18 cellular contexts compared by ENCODE assay signal in the genomic region with DNA sequence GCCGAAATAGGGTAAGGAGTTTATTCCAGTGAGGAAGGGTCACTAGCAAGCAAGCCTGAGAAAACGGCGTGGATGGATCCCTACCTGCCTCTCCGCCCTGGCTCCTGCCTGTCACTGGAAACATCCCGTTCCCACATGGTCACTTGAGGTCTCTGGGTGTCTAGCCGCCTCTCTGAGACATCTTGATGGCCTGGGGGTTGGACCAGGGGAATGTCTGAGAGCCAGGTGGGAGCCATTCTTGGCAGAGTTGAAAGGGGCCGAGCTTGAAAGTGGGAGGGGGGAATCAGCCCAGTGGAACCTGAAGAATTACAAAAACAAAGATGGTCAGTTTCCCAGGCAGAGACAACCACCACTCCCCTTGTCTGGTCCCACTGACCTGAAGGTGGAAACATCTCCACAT. TPM values are rescaled to one million over a fixed set of nuclear protein-coding genes. Genes with fewer than 3 reads are reported as not detected.
DNase-seq lines count a peak whose midpoint lies in the region; ATAC-seq and TF ChIP-seq lines count a peak whose summit lies in the region.
"Had no signal": no experiment of that assay in that cellular context is flagged by ENCODE, and none has a peak within 500 bp of the region (broad histone marks: within the 10 kb centered on the region; RNA-seq: fewer than 3 reads in every experiment).

No MANE protein-coding gene starts in this region.

- H3K9me3 Mint-ChIP-seq in CD8-positive, alpha-beta T cell = no peaks in the 10 kb centered on the region
- no peaks in the 10 kb centered on the region for H3K9me3 Mint-ChIP-seq in endodermal cell
- H3K9me3 Mint-ChIP-seq: central memory CD8-positive, alpha-beta T cell; T-helper 2 cell treated with Interferon-gamma antibody and Interleukin-4, amounts not matched to agents 5 μg/mL and 100 μg/mL, for 36 hours had no signal

- CTCF ChIA-PET in CD8-positive, alpha-beta T cell (lab: Charles Lee) = interaction anchor here (1.1 to 1.2 kb wide), 2 partner anchors 77 to 152 kb away, joined by 3 read pairs; no protein-coding TSS in a partner anchor

- no peak for ATAC-seq in CD8-positive, alpha-beta T cell
- ATAC-seq in HG02885 (IDR thresholded peaks at IDR 0.05; ENCODE audit: poor library complexity, unreplicated experiment) (no peak), GM19467 (IDR thresholded peaks at IDR 0.05; ENCODE audit: unreplicated experiment) (no peak), HG03460 (IDR thresholded peaks at IDR 0.05; ENCODE audit: unreplicated experiment) (no peak)

- intact Hi-C loops in CD8-positive, alpha-beta T cell (cut with DNase I, micrococcal nuclease) = loop anchor here in 1 of 2 experiments (5.0 to 10.0 kb wide), 2 partner anchors 36 to 818 kb away; a partner anchor contains a TSS

- H3K27ac Mint-ChIP-seq in CD8-positive, alpha-beta T cell = no peak overlapping the region
- no peak overlapping the region for H3K27ac Mint-ChIP-seq in endodermal cell

- no peaks in the 10 kb centered on the region for H3K36me3 ChIP-seq in CD8-positive, alpha-beta T cell (ENCODE audit: insufficient read depth, low read length)
- peaks cover 14% of the 10 kb centered on the region; the same call in 1 of the 2 replicates for H3K36me3 ChIP-seq in SK-N-MC (ENCODE audit: insufficient read depth, low read length)
- H3K36me3 ChIP-seq in endodermal cell (ENCODE audit: control insufficient read depth, insufficient read depth, low read length) = peaks cover 20% of the 10 kb centered on the region

- POLR2A ChIA-PET in CD8-positive, alpha-beta T cell (lab: Charles Lee) = interaction anchor here (0.8 to 1.6 kb wide), 2 partner anchors 10 to 46 kb away, joined by 3 read pairs; no protein-coding TSS in a partner anchor

- H3K27ac ChIP-seq in 22Rv1 (peak overlapping the region; percentile 74; the same call in 1 of the 2 replicates), SK-N-MC (no peak overlapping the region), endodermal cell (ENCODE audit: low read depth, low read length) (no peak overlapping the region)
- no peak overlapping the region for H3K27ac ChIP-seq in CD8-positive, alpha-beta T cell (ENCODE audit: low read depth, low read length)
- H3K27ac ChIP-seq: epithelial cell of prostate had no signal

- H3K4me3 ChIP-seq in CD8-positive, alpha-beta T cell (ENCODE audit: low read depth, low read length) = no peak overlapping the region
- H3K4me3 ChIP-seq in SK-N-MC = no peak overlapping the region; the same call in 1 of the 2 replicates
- H3K4me3 ChIP-seq in endodermal cell (ENCODE audit: low read length) = peak overlapping the region; percentile 96

- H3K4me1 ChIP-seq in CD8-positive, alpha-beta T cell (ENCODE audit: insufficient read depth, low read length) = peaks cover 12% of the 10 kb centered on the region
- peaks cover 3% of the 10 kb centered on the region for H3K4me1 ChIP-seq in endodermal cell (ENCODE audit: control insufficient read depth, insufficient read depth, low read length)

- peak overlapping the region; percentile 86 for H3K4me3 Mint-ChIP-seq in CD8-positive, alpha-beta T cell
- no peak overlapping the region for H3K4me3 Mint-ChIP-seq in endodermal cell

- H3K27me3 Mint-ChIP-seq in CD8-positive, alpha-beta T cell (ENCODE audit: low read depth) = no peaks in the 10 kb centered on the region
- H3K27me3 Mint-ChIP-seq in endodermal cell (ENCODE audit: insufficient read depth) = no peaks in the 10 kb centered on the region
- H3K27me3 Mint-ChIP-seq: central memory CD8-positive, alpha-beta T cell had no signal

- TF ChIP-seq CTCF in 22Rv1 (IDR thresholded peaks at IDR 0.05) (no peak), endodermal cell (conservative IDR thresholded peaks at IDR 0.05) (no peak)
- no peak for TF ChIP-seq CTCF in CD8-positive, alpha-beta T cell (IDR thresholded peaks at IDR 0.05)

- no peak for DNase-seq in CD8-positive, alpha-beta T cell
- DNase-seq in SK-N-MC (ENCODE audit: low read depth, low spot score) (no peak), endodermal cell (no peak), NCI-H82 (lab: John Stamatoyannopoulos, UW) (no peak)
- DNase-seq: GDM1; glutamatergic neuron; NCI-H146; NCI-H446; stimulated activated CD4-positive, alpha-beta T cell treated with anti-CD3 and anti-CD28 coated beads, Interleukin-4, amount 100 ng/mL, for 1 hour had no signal

- peak overlapping the region; percentile 26 for H3K9ac ChIP-seq in SK-N-MC (ENCODE audit: insufficient read length)
- H3K9ac ChIP-seq in endodermal cell (ENCODE audit: extremely low read depth, low read length, poor library complexity, severe bottlenecking) = no peak overlapping the region

- 93 to 97% methylated on average over 6 to 7 of the region's 7 CpGs for WGBS in endodermal cell (ENCODE audit: insufficient coverage in 1 of 2, insufficient read length in 1 of 2), 2 experiments

- H3K9me3 ChIP-seq in CD8-positive, alpha-beta T cell (ENCODE audit: low read length) = no peaks in the 10 kb centered on the region
- H3K9me3 ChIP-seq in SK-N-MC (ENCODE audit: low read depth, low read length) (no peaks in the 10 kb centered on the region), endodermal cell (ENCODE audit: control insufficient read depth, low read length) (no peaks in the 10 kb centered on the region)

- peaks cover 24% of the 10 kb centered on the region for H3K4me1 Mint-ChIP-seq in CD8-positive, alpha-beta T cell (ENCODE audit: low read depth)
- H3K4me1 Mint-ChIP-seq in endodermal cell = peaks cover 17% of the 10 kb centered on the region

- peaks cover 26% of the 10 kb centered on the region for H3K36me3 Mint-ChIP-seq in CD8-positive, alpha-beta T cell
- peaks cover 34% of the 10 kb centered on the region for H3K36me3 Mint-ChIP-seq in endodermal cell (ENCODE audit: low read depth)

- H3K27me3 ChIP-seq in CD8-positive, alpha-beta T cell (ENCODE audit: insufficient read depth, low read length) = no peaks in the 10 kb centered on the region
- H3K27me3 ChIP-seq in endodermal cell (ENCODE audit: control insufficient read depth, insufficient read depth, low read length, poor library complexity, severe bottlenecking) = no peaks in the 10 kb centered on the region

RNA-seq across cellular contexts. Expression of a gene that starts 1.0 kb away (rescaled TPM):
- total RNA-seq in CD8-positive, alpha-beta T cell = 1 to 10 TPM; 7.5 to 8.0 TPM
- total RNA-seq in endodermal cell = 10 to 100 TPM; 56.5 to 73.6 TPM
- polyA plus RNA-seq in endodermal cell (2013, experiment 1 of 2) = 31.6 TPM
- 31.4 TPM for polyA plus RNA-seq in endodermal cell (2013, experiment 2 of 2)

RNA-seq across cellular contexts. Expression of a gene that starts 1.7 kb away (rescaled TPM):
- 1 to 10 TPM; 2.6 to 2.9 TPM for total RNA-seq in CD8-positive, alpha-beta T cell
- total RNA-seq in endodermal cell = 10 to 100 TPM; 10.8 to 12.5 TPM
- 10.0 TPM for polyA plus RNA-seq in endodermal cell (2013, experiment 1 of 2)
- 11.1 TPM for polyA plus RNA-seq in endodermal cell (2013, experiment 2 of 2)

RNA-seq across cellular contexts. Expression of a gene that starts 13.8 kb away (rescaled TPM):
- not detected for total RNA-seq in CD8-positive, alpha-beta T cell
- 100 to 1,000 TPM; 106 to 687 TPM for total RNA-seq in endodermal cell
- 139 TPM for polyA plus RNA-seq in endodermal cell (2013, experiment 1 of 2)
- polyA plus RNA-seq in endodermal cell (2013, experiment 2 of 2) = 45.7 TPM

RNA-seq across cellular contexts. Expression of a gene that starts 17.8 kb away (rescaled TPM):
- not detected for total RNA-seq in CD8-positive, alpha-beta T cell
- not detected for total RNA-seq in endodermal cell
- polyA plus RNA-seq in endodermal cell (2013, experiment 1 of 2) = not detected
- polyA plus RNA-seq in endodermal cell (2013, experiment 2 of 2) = not detected
- total RNA-seq: kidney epithelial cell, urinary bladder had no signal
- polyA plus RNA-seq: urinary bladder had no signal

RNA-seq across cellular contexts. Expression of a gene that starts 36.4 kb away (rescaled TPM):
- total RNA-seq in CD8-positive, alpha-beta T cell = not detected
- not detected for total RNA-seq in endodermal cell
- not detected for polyA plus RNA-seq in endodermal cell (2013, experiment 1 of 2)
- polyA plus RNA-seq in endodermal cell (2013, experiment 2 of 2) = not detected
- total RNA-seq: kidney epithelial cell, urinary bladder had no signal
- polyA plus RNA-seq: urinary bladder had no signal

Comparison
In these comparisons a context has a peak if more than half of its experiments do, and no peak if none do; other contexts are left out.
1. RNA of a gene that starts 1.0 kb away (total RNA-seq): 56.5 to 73.6 TPM in endodermal cell; 7.5 to 8.0 TPM in CD8-positive, alpha-beta T cell; every median in the first group is over 4 times any median in the second.
2. RNA of a gene that starts 13.8 kb away (total RNA-seq): 106 to 687 TPM in endodermal cell; not detected in CD8-positive, alpha-beta T cell; every median in the first group is over 10 times any median in the second.